Comparison of ENCODE assay signal across 8 cellular contexts in genomic region chr12:57229041-57229633, GRCh38. TPM values are rescaled to one million over a fixed set of nuclear protein-coding genes. Genes with fewer than 3 reads are reported as not detected.
DNase-seq lines count a peak whose midpoint lies in the region; ATAC-seq and TF ChIP-seq lines count a peak whose summit lies in the region.

No MANE protein-coding gene starts in this region.

- no peak for TF ChIP-seq POLR2A in esophagus muscularis mucosa (IDR thresholded peaks at IDR 0.05; ENCODE audit: low read depth)

- H3K27me3 ChIP-seq in CD4-positive, alpha-beta memory T cell (ENCODE audit: insufficient read depth, low read length): peaks cover 22% of the 10 kb centered on the region
- peaks cover 55% of the 10 kb centered on the region for H3K27me3 ChIP-seq in GM23338 (ENCODE audit: insufficient read depth)
- peaks cover 3 to 40% (median 31%) of the 10 kb centered on the region in 4 donors for H3K27me3 ChIP-seq in esophagus muscularis mucosa
- H3K27me3 ChIP-seq in skeletal muscle tissue (ENCODE audit: control insufficient read depth in 3 of 3, insufficient read depth in 3 of 3, low read length in 3 of 3): peaks cover 21 to 24% (median 22%) of the 10 kb centered on the region in 3 donors

- TF ChIP-seq CTCF in GM23338 (conservative IDR thresholded peaks at IDR 0.05; ENCODE audit: low read depth in 2 of 2) (no peak), esophagus muscularis mucosa (IDR thresholded peaks at IDR 0.05) (peak in 2 of 3 experiments; percentile 23 to 37)

- no peak for TF ChIP-seq EP300 in esophagus muscularis mucosa (IDR thresholded peaks at IDR 0.05)

- peak overlapping the region; percentile 80 to 95 (median 89) for H3K27ac Mint-ChIP-seq in CD4-positive, alpha-beta memory T cell
- H3K27ac Mint-ChIP-seq in GM23338: peak overlapping the region; percentile 100

- peaks cover 66% of the 10 kb centered on the region for H3K4me1 ChIP-seq in CD4-positive, alpha-beta memory T cell (ENCODE audit: insufficient read depth, low read length)
- H3K4me1 ChIP-seq in GM23338 (ENCODE audit: insufficient read depth): peaks cover 39% of the 10 kb centered on the region
- peaks cover 21 to 49% (median 43%) of the 10 kb centered on the region in 4 donors for H3K4me1 ChIP-seq in esophagus muscularis mucosa
- H3K4me1 ChIP-seq in skeletal muscle tissue (ENCODE audit: control insufficient read depth in 3 of 3, insufficient read depth in 3 of 3, low read length in 3 of 3): peaks cover 17 to 35% (median 24%) of the 10 kb centered on the region in 3 donors

- H3K4me3 Mint-ChIP-seq in CD4-positive, alpha-beta memory T cell: peak overlapping the region; percentile 92 to 99 (median 94)
- H3K4me3 Mint-ChIP-seq in GM23338: peak overlapping the region; percentile 97

- peak overlapping the region; percentile 100 for H3K4me2 ChIP-seq in GM23338

- H3K9ac ChIP-seq in SK-N-MC (ENCODE audit: insufficient read length): peak overlapping the region; percentile 89
- peak overlapping the region; percentile 24 to 94 (median 89) for H3K9ac ChIP-seq in skeletal muscle tissue (ENCODE audit: low read depth in 1 of 3, low read length in 3 of 3)

- H4K20me1 ChIP-seq in GM23338 (replicated peaks; ENCODE audit: insufficient read depth): peaks cover 27% of the 10 kb centered on the region

- peaks cover 27% of the 10 kb centered on the region for H3K36me3 ChIP-seq in CD4-positive, alpha-beta memory T cell (ENCODE audit: insufficient read depth, low read length)
- H3K36me3 ChIP-seq in GM23338 (ENCODE audit: insufficient read depth) (peaks cover 23% of the 10 kb centered on the region), SK-N-MC (ENCODE audit: insufficient read depth, low read length) (peaks cover 35% of the 10 kb centered on the region), esophagus muscularis mucosa (peaks cover 23 to 32% (median 31%) of the 10 kb centered on the region in 4 donors), skeletal muscle tissue (ENCODE audit: control insufficient read depth in 3 of 3, insufficient read depth in 3 of 3, low read length in 3 of 3) (peaks cover 24 to 29% (median 25%) of the 10 kb centered on the region in 3 donors)

- H2AFZ ChIP-seq in GM23338: peak overlapping the region; percentile 77; the same call in 1 of the 2 replicates

- no peaks in the 10 kb centered on the region for H3K9me2 ChIP-seq in GM23338 (ENCODE audit: insufficient read depth)

- H3K27me3 Mint-ChIP-seq in CD4-positive, alpha-beta memory T cell: peaks cover 14 to 20% of the 10 kb centered on the region in 2 donors
- peaks cover 60% of the 10 kb centered on the region for H3K27me3 Mint-ChIP-seq in GM23338 (ENCODE audit: insufficient read depth, low read depth, poor library complexity)

- CTCF ChIA-PET in CD4-positive, alpha-beta memory T cell (lab: Charles Lee; ENCODE audit: partially characterized antibody): interaction anchor here (0.6 to 12.3 kb wide), 10 partner anchors 8 to 226 kb away, joined by 3 to 245 read pairs (median 4); partner anchors contain the start of genes INHBE, NXPH4 and STAT6

- H3K36me3 Mint-ChIP-seq in CD4-positive, alpha-beta memory T cell: peaks cover 23 to 34% of the 10 kb centered on the region in 2 donors
- H3K36me3 Mint-ChIP-seq in GM23338 (ENCODE audit: low read depth): peaks cover 48% of the 10 kb centered on the region

- 16% methylated on average over 9 of the region's 9 CpGs for WGBS in esophagus muscularis mucosa

- H3K4me3 ChIP-seq in CD4-positive, alpha-beta memory T cell (ENCODE audit: low read length in 2 of 2): peak overlapping the region; percentile 80 to 90
- H3K4me3 ChIP-seq in GM23338: peak overlapping the region; percentile 95
- H3K4me3 ChIP-seq in SK-N-MC: peak overlapping the region; percentile 84
- peak overlapping the region; percentile 57 to 65 (median 62) for H3K4me3 ChIP-seq in esophagus muscularis mucosa
- peak overlapping the region; percentile 77 to 98 (median 95) for H3K4me3 ChIP-seq in skeletal muscle tissue (ENCODE audit: low read length in 3 of 3)

- peaks cover 0 to 1% (median 0%) of the 10 kb centered on the region in 8 donors for H3K9me3 Mint-ChIP-seq in CD4-positive, alpha-beta memory T cell
- H3K9me3 Mint-ChIP-seq in GM23338: no peaks in the 10 kb centered on the region; the same call in 2 of the 3 replicates

- no peaks in the 10 kb centered on the region for H3K9me3 ChIP-seq in CD4-positive, alpha-beta memory T cell (ENCODE audit: control insufficient read depth in 1 of 2, low read length in 2 of 2)
- no peaks in the 10 kb centered on the region for H3K9me3 ChIP-seq in SK-N-MC (ENCODE audit: low read depth, low read length)
- no peaks in the 10 kb centered on the region for H3K9me3 ChIP-seq in esophagus muscularis mucosa
- H3K9me3 ChIP-seq in skeletal muscle tissue (ENCODE audit: control insufficient read depth in 3 of 3, low read length in 3 of 3): no peaks in the 10 kb centered on the region

- peak overlapping the region; percentile 57 for H3K27ac ChIP-seq in CD4-positive, alpha-beta memory T cell (ENCODE audit: low read depth, low read length)
- H3K27ac ChIP-seq in GM23338 (ENCODE audit: low read depth) (no peak overlapping the region), SK-N-MC (peak overlapping the region; percentile 69), esophagus muscularis mucosa (replicated peaks in 1 of 4) (peak overlapping the region; percentile 55 to 71 (median 68)), skeletal muscle tissue (ENCODE audit: low read depth, low read length) (peak overlapping the region; percentile 72)

- intact Hi-C loops in CD4-positive, alpha-beta memory T cell (cut with micrococcal nuclease): loop anchor here (1.0 to 5.0 kb wide), 3 partner anchors 10 to 1007 kb away; partner anchors contain the start of genes NABP2 and RNF41
- intact Hi-C loops in esophagus muscularis mucosa (cut with DNase I): no loop called here
- intact Hi-C loops in posterior vena cava (cut with DNase I): no loop called here

- H3F3A ChIP-seq in GM23338 (replicated peaks; ENCODE audit: low read depth): peaks cover 51% of the 10 kb centered on the region

- H3K79me2 ChIP-seq in GM23338 (replicated peaks; ENCODE audit: insufficient read depth): peaks cover 25% of the 10 kb centered on the region

- H3K4me1 Mint-ChIP-seq in CD4-positive, alpha-beta memory T cell: peaks cover 27 to 60% (median 42%) of the 10 kb centered on the region in 4 donors
- H3K4me1 Mint-ChIP-seq in GM23338: peaks cover 62% of the 10 kb centered on the region

- POLR2A ChIA-PET in CD4-positive, alpha-beta memory T cell (lab: Charles Lee; ENCODE audit: partially characterized antibody): interaction anchor here (0.8 to 4.0 kb wide), 8 partner anchors 10 to 541 kb away, joined by 3 to 63 read pairs (median 4); partner anchors contain the start of genes NAB2, NACA, NEMP1 and PTGES3

- DNase-seq in CD4-positive, alpha-beta memory T cell: peak in 1 of 5 donors; percentile 49
- DNase-seq in GM23338 (ENCODE audit: low spot score) (no peak), SK-N-MC (ENCODE audit: low read depth, low spot score) (no peak), esophagus muscularis mucosa (ENCODE audit: extremely low spot score) (no peak), posterior vena cava (ENCODE audit: low spot score) (no peak), SIG-M5 (lab: John Stamatoyannopoulos, UW) (no peak)

- ATAC-seq in GM23338: no peak
- ATAC-seq in HG02981 (IDR thresholded peaks at IDR 0.05; ENCODE audit: unreplicated experiment): no peak

TF ChIP-seq in GM23338, 12 proteins besides CTCF, POLR2A, EP300 and RAD21:
- TF ChIP-seq EZH2phosphoT487 (IDR thresholded peaks at IDR 0.05; ENCODE audit: unreplicated experiment) (no peak), NANOG (IDR thresholded peaks at IDR 0.05; ENCODE audit: borderline replicate concordance) (no peak), POLR2AphosphoS5 (IDR thresholded peaks at IDR 0.05; ENCODE audit: low read depth) (no peak), ZNF114 (CRISPR knock-in tag; IDR thresholded peaks at IDR 0.05) (no peak), CREB1 (CRISPR knock-in tag; IDR thresholded peaks at IDR 0.05; ENCODE audit: low read depth) (no peak), STAT1 (IDR thresholded peaks at IDR 0.05; ENCODE audit: unreplicated experiment) (no peak), ZNF331 (CRISPR knock-in tag; IDR thresholded peaks at IDR 0.05; ENCODE audit: low read depth) (no peak)
- TF ChIP-seq, protein P1, sequence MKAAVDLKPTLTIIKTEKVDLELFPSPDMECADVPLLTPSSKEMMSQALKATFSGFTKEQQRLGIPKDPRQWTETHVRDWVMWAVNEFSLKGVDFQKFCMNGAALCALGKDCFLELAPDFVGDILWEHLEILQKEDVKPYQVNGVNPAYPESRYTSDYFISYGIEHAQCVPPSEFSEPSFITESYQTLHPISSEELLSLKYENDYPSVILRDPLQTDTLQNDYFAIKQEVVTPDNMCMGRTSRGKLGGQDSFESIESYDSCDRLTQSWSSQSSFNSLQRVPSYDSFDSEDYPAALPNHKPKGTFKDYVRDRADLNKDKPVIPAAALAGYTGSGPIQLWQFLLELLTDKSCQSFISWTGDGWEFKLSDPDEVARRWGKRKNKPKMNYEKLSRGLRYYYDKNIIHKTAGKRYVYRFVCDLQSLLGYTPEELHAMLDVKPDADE (IDR thresholded peaks at IDR 0.05): no peak
TF ChIP-seq in GM23338: peak in this region for 0.

RNA-seq across cellular contexts. Expression of gene SHMT2, which starts 0.4 kb away (rescaled TPM):
- total RNA-seq in CD4-positive, alpha-beta memory T cell: 10 to 100 TPM; 39.8 to 46.1 TPM
- 10 to 100 TPM; 42.1 to 44.3 TPM for polyA plus RNA-seq in CD4-positive, alpha-beta memory T cell
- 363 and 387 TPM in 2 replicates for total RNA-seq in GM23338 (2014; rRNA removed; shearing (Covaris generic))
- polyA plus RNA-seq in GM23338 (2016; fragmentation: Nextera tagmentation; extraction: Ambion mirVana): 125 and 131 TPM in 2 replicates
- total RNA-seq in esophagus muscularis mucosa (10 to 100 TPM; 22.8 to 60.4 (median 34.6) TPM), skeletal muscle tissue (91.3 TPM), posterior vena cava (10 to 100 TPM; 53.2 to 53.7 TPM)

RNA-seq across cellular contexts. Expression of gene NXPH4, which starts 12.5 kb away (rescaled TPM):
- not detected for total RNA-seq in CD4-positive, alpha-beta memory T cell
- polyA plus RNA-seq in CD4-positive, alpha-beta memory T cell: not detected
- total RNA-seq in GM23338 (2014; rRNA removed; shearing (Covaris generic)): 1.5 and 4.5 TPM in 2 replicates
- polyA plus RNA-seq in GM23338 (2016; fragmentation: Nextera tagmentation; extraction: Ambion mirVana): 0.89 and 1.1 TPM in 2 replicates
- not detected for total RNA-seq in esophagus muscularis mucosa
- total RNA-seq in skeletal muscle tissue: not detected
- under 1 TPM; 0.24 to 0.79 TPM for total RNA-seq in posterior vena cava

RNA-seq across cellular contexts. Expression of gene STAC3, which starts 21.9 kb away (rescaled TPM):
- total RNA-seq in CD4-positive, alpha-beta memory T cell: 1 to 10 TPM; 2.7 to 3.0 TPM
- polyA plus RNA-seq in CD4-positive, alpha-beta memory T cell: under 1 TPM in 1 of 2 donors, not detected in 1; 0.61 TPM
- 1.2 and 3.0 TPM in 2 replicates for total RNA-seq in GM23338 (2014; rRNA removed; shearing (Covaris generic))
- 0.48 and 0.59 TPM in 2 replicates for polyA plus RNA-seq in GM23338 (2016; fragmentation: Nextera tagmentation; extraction: Ambion mirVana)
- total RNA-seq in esophagus muscularis mucosa: 1 to 10 TPM in 2 of 4 donors, under 1 TPM in 2; 0.42 to 1.7 (median 1.2) TPM
- total RNA-seq in skeletal muscle tissue: 166 TPM
- 1 to 10 TPM; 1.2 to 2.8 TPM for total RNA-seq in posterior vena cava

Comparison
In these comparisons a context has a peak if more than half of its experiments do, and no peak if none do; other contexts are left out.
1. CTCF ChIP-seq: peak in esophagus muscularis mucosa (2 of 3); none in GM23338 (0 of 2).
2. RNA of gene STAC3, which starts 21.9 kb away (total RNA-seq): 166 TPM in skeletal muscle tissue (single experiment); 2.7 to 3.0 TPM in CD4-positive, alpha-beta memory T cell, 1.2 to 3.0 TPM in GM23338, 1.2 to 2.8 TPM in posterior vena cava and 0.42 to 1.7 TPM in esophagus muscularis mucosa; every median in the first group is over 10 times any median in the second.
3. Peak in every context shown above with its lines, with median percentiles within 50 percentile points of each other: H3K4me3 ChIP-seq.